In the genomic region with DNA sequence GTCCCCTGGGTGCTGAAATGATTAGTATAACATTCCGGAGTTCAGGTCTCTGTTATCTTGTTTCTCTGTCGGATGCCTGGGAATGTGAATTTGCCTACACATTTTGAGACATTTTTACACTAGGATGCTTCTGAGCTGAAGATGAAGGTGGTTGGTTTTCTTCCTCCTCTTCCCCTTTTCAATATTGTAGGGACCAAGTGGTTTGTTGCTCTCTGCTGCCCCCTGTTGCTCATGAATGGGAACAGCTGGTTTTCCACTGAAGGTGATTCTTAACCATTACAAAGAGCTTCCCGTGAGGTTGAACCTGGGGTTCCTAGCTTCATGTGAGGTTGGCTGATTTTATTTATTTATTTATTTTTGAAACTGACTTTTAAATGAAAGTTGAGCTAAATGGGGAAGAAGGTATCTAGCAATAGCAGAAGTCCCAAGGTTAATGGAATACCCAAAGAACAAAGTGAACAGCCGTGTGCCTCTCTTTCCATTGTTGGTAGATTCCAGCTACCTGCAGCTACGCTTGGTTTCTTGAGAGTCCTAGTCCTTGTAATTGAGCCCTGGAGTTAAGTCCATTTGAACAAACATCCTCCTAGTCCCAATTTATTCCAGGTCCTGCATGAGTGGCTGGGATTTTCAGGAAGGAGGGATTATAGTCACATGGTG, we compare ENCODE assay signal across 8 cellular contexts.
A peak's percentile ranks its signal among the peaks of the same experiment; 100 is the strongest.
DNase-seq lines count a peak whose midpoint lies in the region; ATAC-seq, FAIRE-seq and TF ChIP-seq lines count a peak whose summit lies in the region.

No MANE protein-coding gene starts in this region.

- no peaks in the 10 kb centered on the region for H3K27me3 ChIP-seq in Loucy (ENCODE audit: insufficient read depth, low read length, poor library complexity, severe bottlenecking)
- no peaks in the 10 kb centered on the region for H3K27me3 ChIP-seq in gastrocnemius medialis
- no peaks in the 10 kb centered on the region for H3K27me3 ChIP-seq in BE2C
- no peaks in the 10 kb centered on the region for H3K27me3 ChIP-seq in CD4-positive, alpha-beta T cell (ENCODE audit: control insufficient read depth, insufficient read depth, low read length)

- H3K9me3 ChIP-seq in Loucy (ENCODE audit: insufficient read depth, low read depth, low read length) (no peaks in the 10 kb centered on the region), kidney (ENCODE audit: control insufficient read depth in 1 of 2, low read length in 2 of 2) (no peaks in the 10 kb centered on the region), gastrocnemius medialis (no peaks in the 10 kb centered on the region), BE2C (no peaks in the 10 kb centered on the region)
- no peaks in the 10 kb centered on the region for H3K9me3 ChIP-seq in CD4-positive, alpha-beta T cell (ENCODE audit: control insufficient read depth, low read length)

- no peaks in the 10 kb centered on the region for H3K27me3 Mint-ChIP-seq in activated CD4-positive, alpha-beta memory T cell treated with anti-CD3 and anti-CD28 coated beads for 36 hours
- no peaks in the 10 kb centered on the region for H3K27me3 Mint-ChIP-seq in CD4-positive, alpha-beta T cell

- H2AFZ ChIP-seq in Loucy (ENCODE audit: low read length), result no peak overlapping the region

- peak; percentile 35 for DNase-seq in SKM-1 treated with dmso at 0.1 percent for 144 hours (lab: John Stamatoyannopoulos, UW; ENCODE audit: unreplicated experiment)
- DNase-seq in SKM-1 (lab: John Stamatoyannopoulos, UW; ENCODE audit: unreplicated experiment), result no peak
- peak; percentile 26 for DNase-seq in activated CD4-positive, alpha-beta memory T cell treated with anti-CD3 and anti-CD28 coated beads for 36 hours
- DNase-seq in kidney, result no peak
- DNase-seq in gastrocnemius medialis, result no peak
- no peak for DNase-seq in BE2C
- DNase-seq in CD4-positive, alpha-beta T cell, result no peak

- in situ Hi-C loops in gastrocnemius medialis (cut with MboI; ENCODE audit: low sequenced_read_pairs in 4 of 4), result no loop called here

- H3K9me2 ChIP-seq in Loucy (replicated peaks; ENCODE audit: low read depth, low read length), result no peaks in the 10 kb centered on the region

- H3K79me2 ChIP-seq in Loucy (ENCODE audit: insufficient read depth, low read length), result no peaks in the 10 kb centered on the region

- H3K9ac ChIP-seq in Loucy (ENCODE audit: low read depth, low read length, poor library complexity, severe bottlenecking), result no peak overlapping the region
- no peak overlapping the region for H3K9ac ChIP-seq in kidney (ENCODE audit: low read length in 2 of 2)

- TF ChIP-seq CTCF in Loucy (conservative IDR thresholded peaks at IDR 0.05; ENCODE audit: low read length) (peak; percentile 54), kidney (IDR thresholded peaks at IDR 0.05; ENCODE audit: borderline replicate concordance, extremely low read depth, insufficient read depth) (peak; percentile 50), gastrocnemius medialis (IDR thresholded peaks at IDR 0.05 in 4 of 5, conservative IDR thresholded peaks at IDR 0.05 in 1 of 5) (peak in 1 of 5 experiments; percentile 30), BE2C (IDR thresholded peaks at IDR 0.05; ENCODE audit: low read depth, low read length) (no peak)
- TF ChIP-seq CTCF in CD4-positive, alpha-beta T cell (IDR thresholded peaks at IDR 0.05), result no peak

- H3K4me3 ChIP-seq in Loucy (ENCODE audit: low read length, poor library complexity, severe bottlenecking), result no peak overlapping the region
- no peak overlapping the region for H3K4me3 ChIP-seq in kidney (ENCODE audit: low read length in 2 of 2)
- H3K4me3 ChIP-seq in gastrocnemius medialis, result no peak overlapping the region
- no peak overlapping the region for H3K4me3 ChIP-seq in BE2C (ENCODE audit: low read depth, low read length)

- intact Hi-C loops in activated CD4-positive, alpha-beta memory T cell treated with anti-CD3 and anti-CD28 coated beads for 36 hours (cut with micrococcal nuclease), result no loop called here
- intact Hi-C loops in kidney (cut with DNase I) (no loop called here), gastrocnemius medialis (cut with DNase I; ENCODE audit: low total_unique reads) (no loop called here)
- intact Hi-C loops in CD4-positive, alpha-beta T cell (cut with DNase I, micrococcal nuclease), result no loop called here

- H3K27ac ChIP-seq in kidney (ENCODE audit: low read depth in 2 of 2, low read length in 2 of 2) (no peak overlapping the region), gastrocnemius medialis (no peak overlapping the region)
- H3K27ac ChIP-seq in CD4-positive, alpha-beta T cell (ENCODE audit: low read depth, low read length), result no peak overlapping the region

- POLR2A ChIA-PET in activated CD4-positive, alpha-beta memory T cell treated with anti-CD3 and anti-CD28 coated beads for 36 hours (lab: Charles Lee), result no interaction called here
- POLR2A ChIA-PET in CD4-positive, alpha-beta T cell (lab: Charles Lee), result no interaction called here

- no peaks in the 10 kb centered on the region for H3K36me3 ChIP-seq in Loucy (ENCODE audit: insufficient read depth, low read length)
- H3K36me3 ChIP-seq in kidney (ENCODE audit: control insufficient read depth in 1 of 2, insufficient read depth in 2 of 2, low read length in 2 of 2), result no peaks in the 10 kb centered on the region
- no peaks in the 10 kb centered on the region for H3K36me3 ChIP-seq in gastrocnemius medialis
- no peaks in the 10 kb centered on the region for H3K36me3 ChIP-seq in BE2C

- H3K4me1 ChIP-seq in Loucy (ENCODE audit: insufficient read depth, low read length, poor library complexity, severe bottlenecking), result no peaks in the 10 kb centered on the region
- H3K4me1 ChIP-seq in kidney (ENCODE audit: control insufficient read depth in 1 of 2, insufficient read depth in 1 of 2, low read depth in 1 of 2, low read length in 2 of 2), result no peaks in the 10 kb centered on the region
- no peaks in the 10 kb centered on the region for H3K4me1 ChIP-seq in gastrocnemius medialis
- H3K4me1 ChIP-seq in BE2C, result no peaks in the 10 kb centered on the region

- H3K4me3 Mint-ChIP-seq in activated CD4-positive, alpha-beta memory T cell treated with anti-CD3 and anti-CD28 coated beads for 36 hours, result no peak overlapping the region
- H3K4me3 Mint-ChIP-seq in CD4-positive, alpha-beta T cell, result no peak overlapping the region

- H3K9me3 Mint-ChIP-seq in activated CD4-positive, alpha-beta memory T cell treated with anti-CD3 and anti-CD28 coated beads for 36 hours, result peaks cover 15% of the 10 kb centered on the region
- H3K9me3 Mint-ChIP-seq in CD4-positive, alpha-beta T cell, result peaks cover 10% of the 10 kb centered on the region

- CTCF ChIA-PET in activated CD4-positive, alpha-beta memory T cell treated with anti-CD3 and anti-CD28 coated beads for 36 hours (lab: Charles Lee), result interaction anchor here (1.0 kb wide), 1 partner anchor 11 kb away, joined by 3 read pairs; no protein-coding TSS in a partner anchor
- CTCF ChIA-PET in CD4-positive, alpha-beta T cell (lab: Charles Lee), result no interaction called here

- no peak for TF ChIP-seq POLR2A in gastrocnemius medialis (IDR thresholded peaks at IDR 0.05)

- no peaks in the 10 kb centered on the region for H3F3A ChIP-seq in Loucy (ENCODE audit: low read depth)

- H3K4me2 ChIP-seq in Loucy (ENCODE audit: low read depth, low read length, poor library complexity, severe bottlenecking), result no peak overlapping the region

- no peak for ATAC-seq in gastrocnemius medialis
- no peak for ATAC-seq in CD4-positive, alpha-beta T cell (ENCODE audit: poor library complexity)

- H3K27ac Mint-ChIP-seq in activated CD4-positive, alpha-beta memory T cell treated with anti-CD3 and anti-CD28 coated beads for 36 hours, result no peak overlapping the region
- no peak overlapping the region for H3K27ac Mint-ChIP-seq in CD4-positive, alpha-beta T cell

- no peaks in the 10 kb centered on the region for H3K36me3 Mint-ChIP-seq in activated CD4-positive, alpha-beta memory T cell treated with anti-CD3 and anti-CD28 coated beads for 36 hours
- H3K36me3 Mint-ChIP-seq in CD4-positive, alpha-beta T cell (ENCODE audit: low read depth), result no peaks in the 10 kb centered on the region

- H3K4me1 Mint-ChIP-seq in activated CD4-positive, alpha-beta memory T cell treated with anti-CD3 and anti-CD28 coated beads for 36 hours (ENCODE audit: low read depth), result no peaks in the 10 kb centered on the region
- no peaks in the 10 kb centered on the region for H3K4me1 Mint-ChIP-seq in CD4-positive, alpha-beta T cell (ENCODE audit: low read depth)

- peak; percentile 13 for FAIRE-seq in kidney (lab: Jason Lieb, UNC)

- H4K20me1 ChIP-seq in Loucy (ENCODE audit: insufficient read depth, low read length, poor library complexity, severe bottlenecking), result no peaks in the 10 kb centered on the region

Comparison
In these comparisons a context has a peak if more than half of its experiments do, and no peak if none do; other contexts are left out.
1. DNase-seq: peak in SKM-1 treated with dmso at 0.1 percent for 144 hours (single experiment) and activated CD4-positive, alpha-beta memory T cell treated with anti-CD3 and anti-CD28 coated beads for 36 hours (single experiment); none in SKM-1 (single experiment), kidney (single experiment), gastrocnemius medialis (0 of 2), BE2C (single experiment) and CD4-positive, alpha-beta T cell (0 of 10).
2. CTCF ChIP-seq: peak in Loucy (single experiment) and kidney (single experiment); none in BE2C (single experiment) and CD4-positive, alpha-beta T cell (single experiment).